34 cellular contexts compared by ENCODE assay signal in the genomic region with DNA sequence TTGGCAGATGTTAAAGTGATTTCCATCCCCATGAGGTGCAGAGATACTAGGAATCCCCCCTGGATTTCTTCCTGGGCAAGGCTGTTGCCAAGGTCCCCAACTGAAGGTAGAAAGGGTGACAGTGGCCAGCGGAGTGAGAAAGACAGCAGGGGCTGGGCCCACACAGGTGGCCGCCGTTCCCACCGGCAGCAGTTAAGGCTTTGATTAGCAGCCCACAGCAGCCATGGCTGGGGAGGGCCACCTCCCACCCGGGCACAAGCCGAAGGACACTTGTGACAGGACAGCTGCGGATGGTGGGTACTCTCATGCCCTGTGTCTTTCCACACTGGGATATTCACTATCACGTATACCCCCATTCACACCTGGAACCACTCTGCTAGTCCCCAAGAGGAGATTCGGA.
"Had no signal": no experiment of that assay in that cellular context is flagged by ENCODE, and none has a peak within 500 bp of the region (broad histone marks: within the 10 kb centered on the region; RNA-seq: fewer than 3 reads in every experiment).

No MANE protein-coding gene starts in this region.

- DNase-seq: activated B cell treated with CpG ODN at 0.5 μM for 24 hours; activated CD4-positive, alpha-beta memory T cell treated with anti-CD3 and anti-CD28 coated beads for 36 hours; activated CD4-positive, alpha-beta T cell treated with anti-CD3 and anti-CD28 coated beads for 4 hours; activated CD4-positive, alpha-beta T cell treated with anti-CD3 and anti-CD28 coated beads, Interleukin-2, amount 10 ng/mL, durations not matched to agents 24 days and 14 days; activated CD4-positive, alpha-beta T cell treated with anti-CD3 and anti-CD28 coated beads, Interleukin-2, amount 50 U/mL, for 1 hour; activated CD4-positive, alpha-beta T cell treated with anti-CD3 and anti-CD28 coated beads, Interleukin-2, amount 50 U/mL, for 4 hours; activated CD4-positive, CD25-positive, alpha-beta regulatory T cell treated with anti-CD3 and anti-CD28 coated beads, Interleukin-2, amount 50 U/mL, for 72 hours; activated CD8-positive, alpha-beta memory T cell treated with anti-CD3 and anti-CD28 coated beads, Interleukin-2, amount 50 U/mL, for 4 hours; activated CD8-positive, alpha-beta T cell treated with anti-CD3 and anti-CD28 coated beads for 36 hours; activated effector memory CD4-positive, alpha-beta T cell treated with anti-CD3 and anti-CD28 coated beads, Interleukin-2, amount 50 U/mL, for 16 hours; activated gamma-delta T cell treated with Interleukin-2 at 50 U/mL for 16 hours; activated naive CD4-positive, alpha-beta T cell; activated naive CD4-positive, alpha-beta T cell treated with anti-CD3 and anti-CD28 coated beads for 36 hours; activated naive CD4-positive, alpha-beta T cell treated with anti-CD3 and anti-CD28 coated beads, Interleukin-2, amount 50 U/mL, for 16 hours; activated naive CD8-positive, alpha-beta T cell treated with anti-CD3 and anti-CD28 coated beads for 36 hours; activated T-cell treated with anti-CD3 and anti-CD28 coated beads for 4 hours; activated T-cell treated with anti-CD3 and anti-CD28 coated beads, Interleukin-2, amount 50 U/mL, for 1 hour; activated T-cell treated with anti-CD3 and anti-CD28 coated beads, Interleukin-2, amount 50 U/mL, for 4 hours; activated T-cell treated with anti-CD3 and anti-CD28 coated beads, Interleukin-2, amount 50 U/mL, for 72 hours; adrenal gland; amniotic stem cell; aorta; body of pancreas; brain microvascular endothelial cell; central memory CD4-positive, alpha-beta T cell; T-helper 1 cell; T-helper 2 cell; T-helper 9 cell had no signal

- H3K36me3 ChIP-seq: adrenal gland, brain microvascular endothelial cell, breast epithelium had no signal

- H3K4me3 ChIP-seq: adrenal gland, body of pancreas, breast epithelium had no signal

- H3K4me1 ChIP-seq: adrenal gland, body of pancreas, breast epithelium had no signal

- H3K9me3 ChIP-seq: adrenal gland, body of pancreas had no signal

- H3K27ac ChIP-seq: adrenal gland, body of pancreas, brain microvascular endothelial cell, breast epithelium, VCaP had no signal

- ATAC-seq: activated CD8-positive, alpha-beta T cell treated with anti-CD3 and anti-CD28 coated beads for 36 hours; activated naive CD4-positive, alpha-beta T cell treated with anti-CD3 and anti-CD28 coated beads, Interleukin-2, amount 50 U/mL, for 72 hours; activated T-cell treated with anti-CD3 and anti-CD28 coated beads, Interleukin-2, amount 50 U/mL, for 4 hours; activated T-cell treated with anti-CD3 and anti-CD28 coated beads, Interleukin-2, amount 50 U/mL, for 72 hours; activated T-helper 17 cell treated with anti-CD3 and anti-CD28 coated beads, Interleukin-2, amount 50 U/mL, for 72 hours; body of pancreas had no signal

- H3K27me3 ChIP-seq: adrenal gland, body of pancreas, brain microvascular endothelial cell, breast epithelium had no signal

- FAIRE-seq: astrocyte, TTC549 had no signal
